In the genomic region with DNA sequence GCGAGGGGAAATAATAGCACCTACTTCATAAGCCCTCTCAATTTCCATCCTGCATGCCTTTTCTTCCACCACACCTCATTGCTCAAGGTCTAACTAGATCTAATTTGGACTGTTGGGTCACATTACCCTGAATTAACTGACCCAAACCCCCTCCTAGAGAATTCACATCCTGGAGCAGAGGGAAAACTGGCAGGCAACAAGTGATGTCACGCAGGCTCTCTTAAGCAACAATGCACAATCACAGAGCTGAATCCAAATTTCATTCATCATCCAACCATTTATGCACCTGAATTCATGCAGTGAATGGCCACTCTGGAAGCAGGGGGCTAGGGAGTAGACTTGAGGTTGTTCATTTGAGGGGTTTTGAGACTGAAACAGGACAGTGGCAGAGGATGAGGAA, we compare ENCODE assay signal across 20 cellular contexts.
"Had no signal": no experiment of that assay in that cellular context is flagged by ENCODE, and none has a peak within 500 bp of the region (broad histone marks: within the 10 kb centered on the region; RNA-seq: fewer than 3 reads in every experiment).

No MANE protein-coding gene starts in this region.

- H3K4me3 ChIP-seq: mucosa of descending colon, neural progenitor cell, ovary, testis, tibial nerve, upper lobe of right lung had no signal

- H3K4me1 ChIP-seq: foreskin keratinocyte, neural progenitor cell, testis, tibial nerve, upper lobe of right lung had no signal

- H3K27ac Mint-ChIP-seq: neural progenitor cell; stimulated activated effector memory CD8-positive, alpha-beta T cell treated with anti-CD3 and anti-CD28 coated beads, Interleukin-12 subunit alpha, Interleukin-12 subunit beta, amount 100 ng/mL, for 72 hours had no signal

- H3K9me3 Mint-ChIP-seq: stimulated activated effector memory CD8-positive, alpha-beta T cell treated with anti-CD3 and anti-CD28 coated beads, Interleukin-12 subunit alpha, Interleukin-12 subunit beta, amount 100 ng/mL, for 72 hours; stimulated activated naive CD8-positive, alpha-beta T cell treated with anti-CD3 and anti-CD28 coated beads, Interleukin-15, amount 100 ng/mL, for 72 hours had no signal

- ATAC-seq: foreskin keratinocyte; left colon; mucosa of descending colon; naive thymus-derived CD8-positive, alpha-beta T cell; right cardiac atrium; stimulated activated effector memory CD8-positive, alpha-beta T cell treated with anti-CD3 and anti-CD28 coated beads, Interleukin-12 subunit alpha, Interleukin-12 subunit beta, amount 100 ng/mL, for 72 hours; stimulated activated naive CD8-positive, alpha-beta T cell treated with anti-CD3 and anti-CD28 coated beads, Interleukin-15, amount 100 ng/mL, for 72 hours had no signal

- H3K4me2 ChIP-seq: neural progenitor cell had no signal

- H3K27me3 Mint-ChIP-seq: naive thymus-derived CD8-positive, alpha-beta T cell; stimulated activated naive CD8-positive, alpha-beta T cell treated with anti-CD3 and anti-CD28 coated beads, Interleukin-15, amount 100 ng/mL, for 72 hours had no signal

- H3K27me3 ChIP-seq: foreskin keratinocyte, neural progenitor cell, ovary, testis, tibial nerve, upper lobe of right lung had no signal

- DNase-seq: cerebellar nuclear complex; dermis blood vessel endothelial cell; erythroblast; foreskin keratinocyte; hippocampal formation; left colon; mammary epithelial cell; mucosa of descending colon; naive thymus-derived CD8-positive, alpha-beta T cell; nucleus accumbens; ovary; right cardiac atrium; stimulated activated CD4-positive, alpha-beta T cell treated with anti-CD3 and anti-CD28 coated beads, Interleukin-4, amount 100 ng/mL, for 1 hour; stimulated activated CD8-positive, alpha-beta memory T cell treated with anti-CD3 and anti-CD28 coated beads, Interleukin-4, amount 100 ng/mL, for 48 hours; stimulated activated naive CD8-positive, alpha-beta T cell treated with anti-CD3 and anti-CD28 coated beads, Interleukin-15, amount 100 ng/mL, for 72 hours; testis; upper lobe of right lung had no signal

- H3K4me3 Mint-ChIP-seq: naive thymus-derived CD8-positive, alpha-beta T cell; neural progenitor cell; stimulated activated effector memory CD8-positive, alpha-beta T cell treated with anti-CD3 and anti-CD28 coated beads, Interleukin-12 subunit alpha, Interleukin-12 subunit beta, amount 100 ng/mL, for 72 hours; stimulated activated naive CD8-positive, alpha-beta T cell treated with anti-CD3 and anti-CD28 coated beads, Interleukin-15, amount 100 ng/mL, for 72 hours had no signal

- H3K36me3 ChIP-seq: neural progenitor cell, ovary, tibial nerve, upper lobe of right lung had no signal

- H3K27ac ChIP-seq: foreskin keratinocyte, neural progenitor cell, ovary, testis, tibial nerve, upper lobe of right lung had no signal

- H3K36me3 Mint-ChIP-seq: naive thymus-derived CD8-positive, alpha-beta T cell; neural progenitor cell; stimulated activated effector memory CD8-positive, alpha-beta T cell treated with anti-CD3 and anti-CD28 coated beads, Interleukin-12 subunit alpha, Interleukin-12 subunit beta, amount 100 ng/mL, for 72 hours had no signal

- H3K9ac ChIP-seq: neural progenitor cell had no signal
